Comparison of ENCODE assay signal across 2 cellular contexts in genomic region chr12:107386569-107386968, GRCh38.
A peak's percentile ranks its signal among the peaks of the same experiment; 100 is the strongest.
TF ChIP-seq lines count a peak whose summit lies in the region.

No MANE protein-coding gene starts in this region.

TF ChIP-seq in IMR-90, 13 proteins besides CTCF, POLR2A, EP300 and RAD21:
- TF ChIP-seq CEBPB (IDR thresholded peaks at IDR 0.05; ENCODE audit: low read depth, low read length) (no peak), MAFK (IDR thresholded peaks at IDR 0.05; ENCODE audit: low read depth, low read length) (no peak), RCOR1 (IDR thresholded peaks at IDR 0.05; ENCODE audit: insufficient replicate concordance, low read length) (no peak), SMC3 (IDR thresholded peaks at IDR 0.05; ENCODE audit: low read depth, low read length) (no peak), MAZ (IDR thresholded peaks at IDR 0.05; ENCODE audit: borderline replicate concordance, low read depth, low read length) (no peak), NFE2L2 (IDR thresholded peaks at IDR 0.05; ENCODE audit: low read depth, low read length) (no peak), BHLHE40 (IDR thresholded peaks at IDR 0.05; ENCODE audit: low read depth, low read length) (no peak), FOS (IDR thresholded peaks at IDR 0.05; ENCODE audit: low read depth, low read length) (no peak), CHD1 (IDR thresholded peaks at IDR 0.05; ENCODE audit: low read depth, low read length) (no peak), MXI1 (IDR thresholded peaks at IDR 0.05; ENCODE audit: borderline replicate concordance, low read depth, low read length) (no peak), RFX5 (IDR thresholded peaks at IDR 0.05; ENCODE audit: low read depth, low read length) (no peak)
- TF ChIP-seq, protein P1, sequence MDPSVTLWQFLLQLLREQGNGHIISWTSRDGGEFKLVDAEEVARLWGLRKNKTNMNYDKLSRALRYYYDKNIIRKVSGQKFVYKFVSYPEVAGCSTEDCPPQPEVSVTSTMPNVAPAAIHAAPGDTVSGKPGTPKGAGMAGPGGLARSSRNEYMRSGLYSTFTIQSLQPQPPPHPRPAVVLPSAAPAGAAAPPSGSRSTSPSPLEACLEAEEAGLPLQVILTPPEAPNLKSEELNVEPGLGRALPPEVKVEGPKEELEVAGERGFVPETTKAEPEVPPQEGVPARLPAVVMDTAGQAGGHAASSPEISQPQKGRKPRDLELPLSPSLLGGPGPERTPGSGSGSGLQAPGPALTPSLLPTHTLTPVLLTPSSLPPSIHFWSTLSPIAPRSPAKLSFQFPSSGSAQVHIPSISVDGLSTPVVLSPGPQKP (IDR thresholded peaks at IDR 0.05; ENCODE audit: borderline replicate concordance, low read depth, low read length), result no peak
- TF ChIP-seq, protein P2, sequence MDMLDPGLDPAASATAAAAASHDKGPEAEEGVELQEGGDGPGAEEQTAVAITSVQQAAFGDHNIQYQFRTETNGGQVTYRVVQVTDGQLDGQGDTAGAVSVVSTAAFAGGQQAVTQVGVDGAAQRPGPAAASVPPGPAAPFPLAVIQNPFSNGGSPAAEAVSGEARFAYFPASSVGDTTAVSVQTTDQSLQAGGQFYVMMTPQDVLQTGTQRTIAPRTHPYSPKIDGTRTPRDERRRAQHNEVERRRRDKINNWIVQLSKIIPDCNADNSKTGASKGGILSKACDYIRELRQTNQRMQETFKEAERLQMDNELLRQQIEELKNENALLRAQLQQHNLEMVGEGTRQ (IDR thresholded peaks at IDR 0.05; ENCODE audit: low read depth, low read length), result no peak
TF ChIP-seq in IMR-90: peak in this region for 0.

TF ChIP-seq in K562, 482 proteins besides CTCF, POLR2A, EP300 and RAD21:
- no peak for TF ChIP-seq ZNF584 (CRISPR knock-in tag; IDR thresholded peaks at IDR 0.05; ENCODE audit: low read depth)
- peak; percentile 51; the same call in 1 of the 2 replicates for TF ChIP-seq MAFG (tag; conservative IDR thresholded peaks at IDR 0.05)
- TF ChIP-seq NCOA4 (IDR thresholded peaks at IDR 0.05; ENCODE audit: partially characterized antibody), result no peak
